In the genomic region with DNA sequence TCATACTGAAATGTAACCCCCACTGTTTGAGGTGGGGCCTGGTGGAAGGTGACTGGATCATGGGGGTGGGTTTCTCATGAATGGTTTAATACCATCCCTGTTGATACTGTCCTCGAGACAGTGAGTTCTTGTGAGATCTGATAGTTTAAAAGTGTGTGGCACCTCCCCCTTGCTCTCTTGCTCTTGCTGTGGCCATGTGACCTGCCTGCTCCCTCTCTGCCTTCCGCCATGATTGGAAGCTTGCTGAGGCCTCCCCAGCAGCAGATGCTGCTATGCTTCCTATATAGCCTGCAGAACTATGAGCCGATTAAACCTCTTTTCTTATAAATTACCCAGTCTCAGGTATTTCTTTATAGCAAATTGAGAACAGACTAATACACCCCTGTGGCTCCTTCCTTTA, we compare ENCODE assay signal across 1 cellular context.
TF ChIP-seq lines count a peak whose summit lies in the region.

No MANE protein-coding gene starts in this region.

TF ChIP-seq in HCT116, 20 proteins besides CTCF, POLR2A, EP300 and RAD21:
- TF ChIP-seq SRF (IDR thresholded peaks at IDR 0.05; ENCODE audit: low read depth) = no peak
- no peak for TF ChIP-seq EZH2phosphoT487 (IDR thresholded peaks at IDR 0.05; ENCODE audit: borderline replicate concordance)
- TF ChIP-seq ELF1 (IDR thresholded peaks at IDR 0.05; ENCODE audit: borderline replicate concordance, low read depth) = no peak
- no peak for TF ChIP-seq ZFX (IDR thresholded peaks at IDR 0.05)
- no peak for TF ChIP-seq YY1 (IDR thresholded peaks at IDR 0.05; ENCODE audit: extremely low read depth, insufficient replicate concordance, low read depth, low read length)
- no peak for TF ChIP-seq JUND (IDR thresholded peaks at IDR 0.05)
- no peak for TF ChIP-seq FOSL1 (IDR thresholded peaks at IDR 0.05; ENCODE audit: low read depth)
- TF ChIP-seq CBX3 (IDR thresholded peaks at IDR 0.05; ENCODE audit: low read depth) = no peak
- TF ChIP-seq SIN3A (IDR thresholded peaks at IDR 0.05; ENCODE audit: low read depth) = no peak
- no peak for TF ChIP-seq TCF7L2 (IDR thresholded peaks at IDR 0.05; ENCODE audit: borderline replicate concordance, extremely low read depth, insufficient read depth, insufficient read length)
- TF ChIP-seq CEBPB (IDR thresholded peaks at IDR 0.05; ENCODE audit: low read depth) = no peak
- no peak for TF ChIP-seq SP1 (IDR thresholded peaks at IDR 0.05; ENCODE audit: low read depth)
- TF ChIP-seq POLR2AphosphoS5 (IDR thresholded peaks at IDR 0.05; ENCODE audit: low read depth, low read length) = no peak
- TF ChIP-seq, protein P1, sequence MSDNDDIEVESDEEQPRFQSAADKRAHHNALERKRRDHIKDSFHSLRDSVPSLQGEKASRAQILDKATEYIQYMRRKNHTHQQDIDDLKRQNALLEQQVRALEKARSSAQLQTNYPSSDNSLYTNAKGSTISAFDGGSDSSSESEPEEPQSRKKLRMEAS (IDR thresholded peaks at IDR 0.05) = no peak
- no peak for TF ChIP-seq EGR1 (IDR thresholded peaks at IDR 0.05; ENCODE audit: low read depth)
- no peak for TF ChIP-seq EZH2 (IDR thresholded peaks at IDR 0.05)
- no peak for TF ChIP-seq ZNF274 (IDR thresholded peaks at IDR 0.05; ENCODE audit: low read depth, low read length)
- TF ChIP-seq, protein P2, sequence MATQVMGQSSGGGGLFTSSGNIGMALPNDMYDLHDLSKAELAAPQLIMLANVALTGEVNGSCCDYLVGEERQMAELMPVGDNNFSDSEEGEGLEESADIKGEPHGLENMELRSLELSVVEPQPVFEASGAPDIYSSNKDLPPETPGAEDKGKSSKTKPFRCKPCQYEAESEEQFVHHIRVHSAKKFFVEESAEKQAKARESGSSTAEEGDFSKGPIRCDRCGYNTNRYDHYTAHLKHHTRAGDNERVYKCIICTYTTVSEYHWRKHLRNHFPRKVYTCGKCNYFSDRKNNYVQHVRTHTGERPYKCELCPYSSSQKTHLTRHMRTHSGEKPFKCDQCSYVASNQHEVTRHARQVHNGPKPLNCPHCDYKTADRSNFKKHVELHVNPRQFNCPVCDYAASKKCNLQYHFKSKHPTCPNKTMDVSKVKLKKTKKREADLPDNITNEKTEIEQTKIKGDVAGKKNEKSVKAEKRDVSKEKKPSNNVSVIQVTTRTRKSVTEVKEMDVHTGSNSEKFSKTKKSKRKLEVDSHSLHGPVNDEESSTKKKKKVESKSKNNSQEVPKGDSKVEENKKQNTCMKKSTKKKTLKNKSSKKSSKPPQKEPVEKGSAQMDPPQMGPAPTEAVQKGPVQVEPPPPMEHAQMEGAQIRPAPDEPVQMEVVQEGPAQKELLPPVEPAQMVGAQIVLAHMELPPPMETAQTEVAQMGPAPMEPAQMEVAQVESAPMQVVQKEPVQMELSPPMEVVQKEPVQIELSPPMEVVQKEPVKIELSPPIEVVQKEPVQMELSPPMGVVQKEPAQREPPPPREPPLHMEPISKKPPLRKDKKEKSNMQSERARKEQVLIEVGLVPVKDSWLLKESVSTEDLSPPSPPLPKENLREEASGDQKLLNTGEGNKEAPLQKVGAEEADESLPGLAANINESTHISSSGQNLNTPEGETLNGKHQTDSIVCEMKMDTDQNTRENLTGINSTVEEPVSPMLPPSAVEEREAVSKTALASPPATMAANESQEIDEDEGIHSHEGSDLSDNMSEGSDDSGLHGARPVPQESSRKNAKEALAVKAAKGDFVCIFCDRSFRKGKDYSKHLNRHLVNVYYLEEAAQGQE (IDR thresholded peaks at IDR 0.05; ENCODE audit: low read depth) = no peak
- TF ChIP-seq, protein P3, sequence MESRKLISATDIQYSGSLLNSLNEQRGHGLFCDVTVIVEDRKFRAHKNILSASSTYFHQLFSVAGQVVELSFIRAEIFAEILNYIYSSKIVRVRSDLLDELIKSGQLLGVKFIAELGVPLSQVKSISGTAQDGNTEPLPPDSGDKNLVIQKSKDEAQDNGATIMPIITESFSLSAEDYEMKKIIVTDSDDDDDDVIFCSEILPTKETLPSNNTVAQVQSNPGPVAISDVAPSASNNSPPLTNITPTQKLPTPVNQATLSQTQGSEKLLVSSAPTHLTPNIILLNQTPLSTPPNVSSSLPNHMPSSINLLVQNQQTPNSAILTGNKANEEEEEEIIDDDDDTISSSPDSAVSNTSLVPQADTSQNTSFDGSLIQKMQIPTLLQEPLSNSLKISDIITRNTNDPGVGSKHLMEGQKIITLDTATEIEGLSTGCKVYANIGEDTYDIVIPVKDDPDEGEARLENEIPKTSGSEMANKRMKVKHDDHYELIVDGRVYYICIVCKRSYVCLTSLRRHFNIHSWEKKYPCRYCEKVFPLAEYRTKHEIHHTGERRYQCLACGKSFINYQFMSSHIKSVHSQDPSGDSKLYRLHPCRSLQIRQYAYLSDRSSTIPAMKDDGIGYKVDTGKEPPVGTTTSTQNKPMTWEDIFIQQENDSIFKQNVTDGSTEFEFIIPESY (IDR thresholded peaks at IDR 0.05; ENCODE audit: extremely low read depth, insufficient replicate concordance, low read length) = no peak
